ENCODE assay signal across 9 cellular contexts in genomic region chr2:20429528-20429927, GRCh38. TPM values are rescaled to one million over a fixed set of nuclear protein-coding genes. Genes with fewer than 3 reads are reported as not detected.
DNase-seq lines count a peak whose midpoint lies in the region; ATAC-seq and TF ChIP-seq lines count a peak whose summit lies in the region.
"Had no signal": no experiment of that assay in that cellular context is flagged by ENCODE, and none has a peak within 500 bp of the region (broad histone marks: within the 10 kb centered on the region; RNA-seq: fewer than 3 reads in every experiment).

No MANE protein-coding gene starts in this region.

- H3K36me3 Mint-ChIP-seq in progenitor cell of endocrine pancreas (ENCODE audit: insufficient read depth): no peaks in the 10 kb centered on the region

- no peaks in the 10 kb centered on the region for H4K20me1 ChIP-seq in mammary epithelial cell (ENCODE audit: insufficient read depth, low read length)

- H3K4me3 Mint-ChIP-seq in progenitor cell of endocrine pancreas (ENCODE audit: low read depth): no peak overlapping the region

- no peaks in the 10 kb centered on the region for H3K79me2 ChIP-seq in mammary epithelial cell (ENCODE audit: insufficient read depth, low read length)

- no peak overlapping the region for H3K27ac Mint-ChIP-seq in progenitor cell of endocrine pancreas

- peak; percentile 45 for DNase-seq in mammary epithelial cell
- no peak for DNase-seq in breast epithelium (ENCODE audit: low spot score in 2 of 2)
- peak; percentile 53 for DNase-seq in fibroblast of villous mesenchyme (ENCODE audit: low read depth)
- peak in 1 of 2 donors; percentile 74 for DNase-seq in vagina (ENCODE audit: extremely low spot score in 2 of 2)
- no peak for DNase-seq in progenitor cell of endocrine pancreas (ENCODE audit: low spot score, unreplicated experiment)
- DNase-seq in GM19240 (ENCODE audit: insufficient read length, low spot score): no peak
- no peak for DNase-seq in dermis blood vessel endothelial cell
- DNase-seq: glutamatergic neuron had no signal

- H3K27me3 ChIP-seq in mammary epithelial cell (ENCODE audit: insufficient read depth, low read length): no peaks in the 10 kb centered on the region
- H3K27me3 ChIP-seq in breast epithelium: no peaks in the 10 kb centered on the region
- H3K27me3 ChIP-seq in vagina: no peaks in the 10 kb centered on the region

- ATAC-seq in HG03432 (IDR thresholded peaks at IDR 0.05; ENCODE audit: unreplicated experiment): peak; percentile 68

- BruUV-seq in mammary epithelial cell (replicated peaks; lab: Mats Ljungman, UMichigan): no TSS peak

- no peak overlapping the region for H2AFZ ChIP-seq in mammary epithelial cell (ENCODE audit: low read depth, low read length)

- H3K4me1 Mint-ChIP-seq in progenitor cell of endocrine pancreas (ENCODE audit: low read depth): peaks cover 8% of the 10 kb centered on the region

- no peak for TF ChIP-seq CTCF in mammary epithelial cell (conservative IDR thresholded peaks at IDR 0.05 in 1 of 2, IDR thresholded peaks at IDR 0.05 in 1 of 2; ENCODE audit: extremely low read depth in 1 of 2, insufficient read depth in 1 of 2, low read depth in 1 of 2, low read length in 2 of 2)
- TF ChIP-seq CTCF in breast epithelium (IDR thresholded peaks at IDR 0.05): no peak
- TF ChIP-seq CTCF in fibroblast of villous mesenchyme (IDR thresholded peaks at IDR 0.05; ENCODE audit: insufficient read depth, low read depth, low read length): no peak
- TF ChIP-seq CTCF in vagina (IDR thresholded peaks at IDR 0.05): no peak
- TF ChIP-seq CTCF in progenitor cell of endocrine pancreas (IDR thresholded peaks at IDR 0.05; ENCODE audit: unreplicated experiment): no peak

- H3K4me2 ChIP-seq in mammary epithelial cell (ENCODE audit: insufficient read depth, low read depth, low read length): no peak overlapping the region

- H3K27ac ChIP-seq in mammary epithelial cell (ENCODE audit: insufficient read depth, low read depth, low read length) (no peak overlapping the region), breast epithelium (no peak overlapping the region), vagina (peak overlapping the region; percentile 47)

- H3K9me3 ChIP-seq in mammary epithelial cell (replicated peaks; ENCODE audit: insufficient read depth, low read length) (no peaks in the 10 kb centered on the region), breast epithelium (no peaks in the 10 kb centered on the region), vagina (no peaks in the 10 kb centered on the region)

- intact Hi-C loops in mammary epithelial cell (cut with micrococcal nuclease) (no loop called here), breast epithelium (cut with DNase I; ENCODE audit: low total_unique reads) (no loop called here), vagina (cut with DNase I) (no loop called here)

- peaks cover 3% of the 10 kb centered on the region for H3K27me3 Mint-ChIP-seq in progenitor cell of endocrine pancreas

- H3K36me3 ChIP-seq in mammary epithelial cell (ENCODE audit: insufficient read depth, low read length): no peaks in the 10 kb centered on the region
- H3K36me3 ChIP-seq in breast epithelium: no peaks in the 10 kb centered on the region
- no peaks in the 10 kb centered on the region for H3K36me3 ChIP-seq in vagina

- in situ Hi-C loops in mammary epithelial cell (cut with MboI; ENCODE audit: low sequenced_read_pairs in 2 of 2): no loop called here

- H3K9me3 Mint-ChIP-seq in progenitor cell of endocrine pancreas (ENCODE audit: low read depth): no peaks in the 10 kb centered on the region

- H3K4me1 ChIP-seq in mammary epithelial cell (ENCODE audit: insufficient read depth, low read length) (peaks cover 32% of the 10 kb centered on the region), breast epithelium (peaks cover 0 to 2% of the 10 kb centered on the region in 2 donors), vagina (peaks cover 29% of the 10 kb centered on the region)

- CTCF ChIA-PET in mammary epithelial cell (lab: Charles Lee; ENCODE audit: low non-redundant PET): interaction anchor here (0.6 kb wide), 1 partner anchor 177 kb away, joined by 3 read pairs; no protein-coding TSS in a partner anchor

- WGBS in mammary epithelial cell (ENCODE audit: low coverage, missing lambda C conversion rate): 100% methylated on average over 1 of the region's 1 CpG

- dilution Hi-C loops in mammary epithelial cell (cut with HindIII; ENCODE audit: low sequenced_read_pairs): loop anchor here (5.0 kb wide), 1 partner anchor 218 kb away; no protein-coding TSS in a partner anchor

- no peak overlapping the region for H3K4me3 ChIP-seq in mammary epithelial cell (replicated peaks in 1 of 3; ENCODE audit: insufficient read depth in 1 of 3, low read depth in 2 of 3, low read length in 3 of 3)
- H3K4me3 ChIP-seq in breast epithelium: no peak overlapping the region
- H3K4me3 ChIP-seq in fibroblast of villous mesenchyme (ENCODE audit: low read depth, low read length): no peak overlapping the region
- H3K4me3 ChIP-seq in vagina: no peak overlapping the region

- no peak for TF ChIP-seq POLR2A in breast epithelium (IDR thresholded peaks at IDR 0.05)
- TF ChIP-seq POLR2A in vagina (IDR thresholded peaks at IDR 0.05): no peak

- no peak overlapping the region for H3K9ac ChIP-seq in mammary epithelial cell (ENCODE audit: insufficient read depth, low read length)

RNA-seq across cellular contexts. Expression of gene RHOB, which starts 17.3 kb away (rescaled TPM):
- 10 to 100 TPM; 26.2 to 53.5 TPM for total RNA-seq in mammary epithelial cell
- 18.3 TPM for polyA plus RNA-seq in mammary epithelial cell
- polyA minus RNA-seq in mammary epithelial cell: 4.2 TPM
- 1,000 to 10,000 TPM in 1 of 3 donors, 100 to 1,000 TPM in 2; 643 to 1,178 (median 772) TPM for total RNA-seq in breast epithelium
- total RNA-seq in fibroblast of villous mesenchyme: 142 and 195 TPM in 2 replicates
- 1,771 TPM for total RNA-seq in vagina
- 140 and 148 TPM in 2 replicates for total RNA-seq in progenitor cell of endocrine pancreas
- total RNA-seq in dermis blood vessel endothelial cell: 991 and 2,158 TPM in 2 replicates

Comparison
In these comparisons a context has a peak if more than half of its experiments do, and no peak if none do; other contexts are left out.
1. DNase-seq: peak in mammary epithelial cell (single experiment) and fibroblast of villous mesenchyme (single experiment); none in breast epithelium (0 of 2), progenitor cell of endocrine pancreas (single experiment), GM19240 (single experiment) and dermis blood vessel endothelial cell (single experiment).